ENCODE assay signal across 9 cellular contexts in the genomic region with DNA sequence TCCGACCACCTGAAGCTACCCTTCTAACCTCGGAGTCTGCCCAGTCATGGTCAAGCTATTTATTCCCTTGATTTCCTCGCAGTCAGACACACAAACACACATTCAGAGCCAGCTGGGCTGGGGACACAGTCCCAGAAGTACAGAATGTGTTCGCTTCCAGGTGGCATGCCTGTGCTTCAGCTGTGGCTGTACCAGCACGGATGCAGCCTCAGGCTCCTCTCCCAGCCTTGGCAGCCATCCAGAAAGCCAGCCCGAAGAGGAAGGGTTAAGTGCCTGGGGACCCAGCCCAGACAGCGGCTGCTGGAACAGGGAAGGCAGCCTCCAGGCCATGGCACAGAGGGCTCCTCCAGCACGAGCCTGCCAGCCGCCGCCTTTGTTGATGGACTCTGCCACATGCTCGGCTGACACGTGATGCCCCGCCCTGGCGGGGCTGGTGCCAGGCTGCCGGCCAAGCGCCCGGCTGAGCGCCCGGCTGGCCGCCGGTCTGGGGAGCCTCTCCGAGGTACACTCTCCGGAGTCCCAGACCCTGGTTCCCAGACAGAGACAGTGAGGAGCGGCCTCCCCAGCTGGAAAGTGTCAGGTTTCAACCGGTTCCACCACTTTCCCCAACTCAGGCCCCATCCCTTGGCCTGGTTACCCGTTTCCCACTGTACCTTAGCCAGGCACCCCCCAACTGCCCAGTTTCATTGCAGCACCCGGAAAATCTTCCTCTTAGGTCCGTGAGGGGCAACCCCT. TPM values are rescaled to one million over a fixed set of nuclear protein-coding genes. Genes with fewer than 3 reads are reported as not detected.
DNase-seq lines count a peak whose midpoint lies in the region; ATAC-seq and TF ChIP-seq lines count a peak whose summit lies in the region.
"Had no signal": no experiment of that assay in that cellular context is flagged by ENCODE, and none has a peak within 500 bp of the region (broad histone marks: within the 10 kb centered on the region; RNA-seq: fewer than 3 reads in every experiment).

No MANE protein-coding gene starts in this region.

- no peaks in the 10 kb centered on the region for H3K36me3 ChIP-seq in ACC112 (ENCODE audit: insufficient read depth, low read length)
- peaks cover 6% of the 10 kb centered on the region; the same call in 1 of the 2 replicates for H3K36me3 ChIP-seq in SK-N-MC (ENCODE audit: insufficient read depth, low read length)
- no peaks in the 10 kb centered on the region for H3K36me3 ChIP-seq in neural progenitor cell

- H3K4me3 Mint-ChIP-seq in neural progenitor cell, result peak overlapping the region; percentile 71
- H3K4me3 Mint-ChIP-seq in CD14-positive monocyte, result no peak overlapping the region
- H3K4me3 Mint-ChIP-seq: activated naive CD8-positive, alpha-beta T cell treated with anti-CD3 and anti-CD28 coated beads, Interleukin-2, amount 10 ng/mL, durations not matched to agents 7 days and 5 days had no signal

- H4K20me1 ChIP-seq in neural progenitor cell (ENCODE audit: low read depth), result peaks cover 59% of the 10 kb centered on the region

- peak overlapping the region; percentile 70 for H3K4me2 ChIP-seq in neural progenitor cell

- peak overlapping the region; percentile 19; the same call in 1 of the 2 replicates for H3K27ac ChIP-seq in ACC112 (ENCODE audit: low read depth, low read length)
- peak overlapping the region; percentile 92 for H3K27ac ChIP-seq in SK-N-MC
- no peak overlapping the region for H3K27ac ChIP-seq in foreskin keratinocyte
- H3K27ac ChIP-seq in neural progenitor cell, result no peak overlapping the region

- H3K27me3 Mint-ChIP-seq in neural progenitor cell (ENCODE audit: insufficient read depth, low read depth), result peaks cover 16% of the 10 kb centered on the region
- H3K27me3 Mint-ChIP-seq in CD14-positive monocyte (ENCODE audit: low read depth in 3 of 3), result peaks cover 0 to 3% (median 2%) of the 10 kb centered on the region in 3 donors

- intact Hi-C loops in CD14-positive monocyte (cut with micrococcal nuclease), result loop anchor here in 1 of 2 donors (10.0 kb wide), 1 partner anchor 318 kb away; a partner anchor contains a TSS

- ATAC-seq in foreskin keratinocyte (peak; percentile 77), GM18505 (IDR thresholded peaks at IDR 0.05; ENCODE audit: unreplicated experiment) (no peak)

- H3F3A ChIP-seq in neural progenitor cell (ENCODE audit: low read depth), result peaks cover 36% of the 10 kb centered on the region

- H3K27ac Mint-ChIP-seq in neural progenitor cell (peak overlapping the region; percentile 57), CD14-positive monocyte (peak overlapping the region in 1 of 7 donors; percentile 41)

- peaks cover 81% of the 10 kb centered on the region for H3K4me1 Mint-ChIP-seq in neural progenitor cell
- H3K4me1 Mint-ChIP-seq in CD14-positive monocyte, result peaks cover 90% of the 10 kb centered on the region

- H3K4me3 ChIP-seq in ACC112 (ENCODE audit: low read depth, low read length), result 0 out of 2 replicates have a peak overlapping the region, but pooled peaks have one; percentile 26
- H3K4me3 ChIP-seq in SK-N-MC, result peak overlapping the region; percentile 53
- H3K4me3 ChIP-seq in neural progenitor cell, result peak overlapping the region; percentile 18

- peak overlapping the region; percentile 67 for H2AFZ ChIP-seq in ACC112 (ENCODE audit: low read length, unreplicated experiment)
- no peak overlapping the region for H2AFZ ChIP-seq in neural progenitor cell (replicated peaks)

- H3K9me3 ChIP-seq in SK-N-MC (ENCODE audit: low read depth, low read length) (no peaks in the 10 kb centered on the region), neural progenitor cell (ENCODE audit: low read depth) (no peaks in the 10 kb centered on the region)

- no peak for TF ChIP-seq CTCF in foreskin keratinocyte (conservative IDR thresholded peaks at IDR 0.05)
- no peak for TF ChIP-seq CTCF in neural progenitor cell (IDR thresholded peaks at IDR 0.05)
- no peak for TF ChIP-seq CTCF in CD14-positive monocyte (IDR thresholded peaks at IDR 0.05)

- H3K9ac ChIP-seq in SK-N-MC (ENCODE audit: insufficient read length) (peak overlapping the region; percentile 30), neural progenitor cell (no peak overlapping the region)

- DNase-seq in LHCN-M2 (ENCODE audit: low read depth), result peak; percentile 87
- DNase-seq in SK-N-MC (ENCODE audit: low read depth, low spot score), result no peak
- peak; percentile 65 to 84 for DNase-seq in foreskin keratinocyte
- peak; percentile 75 for DNase-seq in neural progenitor cell (ENCODE audit: low spot score)
- DNase-seq in CD14-positive monocyte (ENCODE audit: low spot score), result no peak
- DNase-seq in activated T-cell treated with anti-CD3 and anti-CD28 coated beads, Interleukin-2, amount 50 U/mL, for 1 hour, result no peak
- DNase-seq: activated naive CD8-positive, alpha-beta T cell treated with anti-CD3 and anti-CD28 coated beads, Interleukin-2, amount 10 ng/mL, durations not matched to agents 7 days and 5 days had no signal

- H3K36me3 Mint-ChIP-seq in neural progenitor cell (peaks cover 36% of the 10 kb centered on the region), CD14-positive monocyte (peaks cover 39 to 65% of the 10 kb centered on the region in 2 donors)
- H3K36me3 Mint-ChIP-seq: activated naive CD8-positive, alpha-beta T cell treated with anti-CD3 and anti-CD28 coated beads, Interleukin-2, amount 10 ng/mL, durations not matched to agents 7 days and 5 days had no signal

- H3K9me3 Mint-ChIP-seq in neural progenitor cell (no peaks in the 10 kb centered on the region), CD14-positive monocyte (no peaks in the 10 kb centered on the region)
- H3K9me3 Mint-ChIP-seq: activated naive CD8-positive, alpha-beta T cell treated with anti-CD3 and anti-CD28 coated beads, Interleukin-2, amount 10 ng/mL, durations not matched to agents 7 days and 5 days had no signal

- no peak for TF ChIP-seq POLR2A in GM18505 (IDR thresholded peaks at IDR 0.05; ENCODE audit: borderline replicate concordance, extremely low read depth, insufficient read depth, insufficient read length)

- peaks cover 66% of the 10 kb centered on the region for H3K4me1 ChIP-seq in ACC112 (ENCODE audit: control insufficient read depth, insufficient read depth, low read length, unreplicated experiment)
- H3K4me1 ChIP-seq in foreskin keratinocyte, result peaks cover 22% of the 10 kb centered on the region
- peaks cover 62% of the 10 kb centered on the region for H3K4me1 ChIP-seq in neural progenitor cell

- H3K79me2 ChIP-seq in ACC112 (ENCODE audit: control insufficient read depth, insufficient read depth, low read length, unreplicated experiment) (no peaks in the 10 kb centered on the region), neural progenitor cell (ENCODE audit: low read depth) (no peaks in the 10 kb centered on the region)

- H3K27me3 ChIP-seq in ACC112 (ENCODE audit: insufficient read depth, low read length) (no peaks in the 10 kb centered on the region), foreskin keratinocyte (no peaks in the 10 kb centered on the region), neural progenitor cell (peaks cover 38% of the 10 kb centered on the region)

RNA-seq across cellular contexts. Expression of a gene that starts 5.4 kb away (rescaled TPM):
- total RNA-seq in LHCN-M2 (2014; rRNA removed) (3.3 and 8.7 TPM in 2 replicates), foreskin keratinocyte (0.07 and 0.34 TPM in 2 replicates), neural progenitor cell (ENCODE audit: low replicate concordance) (8.0 and 12.1 TPM in 2 replicates)
- 4.0 TPM for polyA plus RNA-seq in LHCN-M2 (2012)
- polyA plus RNA-seq in foreskin keratinocyte (0.07 and 0.22 TPM in 2 replicates), CD14-positive monocyte (1 to 10 TPM; 5.6 to 6.5 TPM)

RNA-seq across cellular contexts. Expression of a gene that starts 57.6 kb away (rescaled TPM):
- 63.2 and 72.7 TPM in 2 replicates for total RNA-seq in LHCN-M2 (2014; rRNA removed)
- 16.0 TPM for polyA plus RNA-seq in LHCN-M2 (2012)
- 34.8 and 45.9 TPM in 2 replicates for total RNA-seq in foreskin keratinocyte
- polyA plus RNA-seq in foreskin keratinocyte, result 19.3 and 24.4 TPM in 2 replicates
- total RNA-seq in neural progenitor cell (ENCODE audit: low replicate concordance), result 129 and 167 TPM in 2 replicates
- polyA plus RNA-seq in CD14-positive monocyte, result under 1 TPM in 1 of 2 donors, not detected in 1; 0.51 TPM

Comparison
In these comparisons a context has a peak if more than half of its experiments do, and no peak if none do; other contexts are left out.
1. H3K27ac ChIP-seq: peak in ACC112 (single experiment) and SK-N-MC (single experiment); none in foreskin keratinocyte (single experiment) and neural progenitor cell (single experiment).
2. DNase-seq: peak in LHCN-M2 (single experiment), foreskin keratinocyte (2 of 2) and neural progenitor cell (single experiment); none in SK-N-MC (single experiment), CD14-positive monocyte (single experiment) and activated T-cell treated with anti-CD3 and anti-CD28 coated beads, Interleukin-2, amount 50 U/mL, for 1 hour (single experiment).
3. Peak in every context shown above with its lines, with median percentiles within 50 percentile points of each other: H3K4me3 ChIP-seq.